Comparison of ENCODE assay signal across 15 cellular contexts in the genomic region with DNA sequence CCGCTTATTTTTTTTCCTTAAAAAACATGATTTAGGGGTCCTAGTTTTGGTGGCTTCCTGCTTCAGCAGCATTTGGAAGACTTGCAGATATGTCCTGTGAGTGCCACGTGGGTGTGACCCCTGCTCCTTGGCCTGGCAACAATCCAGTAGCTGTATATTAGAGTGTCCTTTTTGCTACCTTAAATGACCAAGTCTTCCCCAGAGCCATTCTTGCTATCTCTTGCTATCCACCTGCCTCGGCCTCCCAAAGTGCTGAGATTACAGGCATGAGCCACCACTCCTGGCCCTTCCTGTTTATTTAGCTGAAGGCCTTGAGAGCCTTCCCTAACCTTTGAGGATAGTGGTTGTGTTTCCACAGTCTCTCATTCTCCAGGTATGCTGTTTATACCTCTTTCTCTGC. TPM values are rescaled to one million over a fixed set of nuclear protein-coding genes. Genes with fewer than 3 reads are reported as not detected.
DNase-seq lines count a peak whose midpoint lies in the region; ATAC-seq and TF ChIP-seq lines count a peak whose summit lies in the region.
"Had no signal": no experiment of that assay in that cellular context is flagged by ENCODE, and none has a peak within 500 bp of the region (broad histone marks: within the 10 kb centered on the region; RNA-seq: fewer than 3 reads in every experiment).

No MANE protein-coding gene starts in this region.

- no peak for TF ChIP-seq POLR2A in heart left ventricle (IDR thresholded peaks at IDR 0.05)

- peak overlapping the region; percentile 10 for H2BK12ac ChIP-seq in trophoblast cell (ENCODE audit: low read length)

- H3K9me3 Mint-ChIP-seq in endodermal cell: no peaks in the 10 kb centered on the region
- H3K9me3 Mint-ChIP-seq in CD8-positive, alpha-beta T cell: no peaks in the 10 kb centered on the region

- H3K27ac ChIP-seq in heart left ventricle (peak overlapping the region in 11 of 12 donors; percentile 10 to 94 (median 61)), endodermal cell (ENCODE audit: low read depth, low read length) (no peak overlapping the region), trophoblast cell (ENCODE audit: low read depth, low read length) (no peak overlapping the region), aorta (ENCODE audit: low read depth in 1 of 2, low read length in 2 of 2) (peak overlapping the region; percentile 25 to 90)
- H3K27ac ChIP-seq in CD8-positive, alpha-beta T cell (ENCODE audit: low read depth, low read length): no peak overlapping the region

- no peaks in the 10 kb centered on the region for H3K27me3 ChIP-seq in heart left ventricle
- no peaks in the 10 kb centered on the region for H3K27me3 ChIP-seq in endodermal cell (ENCODE audit: control insufficient read depth, insufficient read depth, low read length, poor library complexity, severe bottlenecking)
- no peaks in the 10 kb centered on the region for H3K27me3 ChIP-seq in trophoblast cell (ENCODE audit: insufficient read depth, low read length)
- H3K27me3 ChIP-seq in aorta (ENCODE audit: control insufficient read depth in 1 of 2, insufficient read depth in 2 of 2, low read length in 1 of 2): no peaks in the 10 kb centered on the region
- H3K27me3 ChIP-seq in CD8-positive, alpha-beta T cell (ENCODE audit: insufficient read depth, low read length): no peaks in the 10 kb centered on the region
- H3K27me3 ChIP-seq: dorsolateral prefrontal cortex, pancreas had no signal

- no peak overlapping the region for H3K9ac ChIP-seq in endodermal cell (ENCODE audit: extremely low read depth, low read length, poor library complexity, severe bottlenecking)
- no peak overlapping the region for H3K9ac ChIP-seq in trophoblast cell (ENCODE audit: low read length)

- H3K4me1 ChIP-seq in heart left ventricle (peaks cover 6 to 99% (median 90%) of the 10 kb centered on the region in 12 donors), endodermal cell (ENCODE audit: control insufficient read depth, insufficient read depth, low read length) (peaks cover 3% of the 10 kb centered on the region), trophoblast cell (ENCODE audit: control insufficient read depth in 1 of 2, insufficient read depth in 2 of 2, low read length in 2 of 2) (peaks cover 17 to 22% of the 10 kb centered on the region in 2 experiments), aorta (ENCODE audit: control insufficient read depth in 1 of 2, insufficient read depth in 2 of 2, low read length in 2 of 2) (peaks cover 5 to 14% of the 10 kb centered on the region in 2 donors)
- H3K4me1 ChIP-seq in CD8-positive, alpha-beta T cell (ENCODE audit: insufficient read depth, low read length): peaks cover 9% of the 10 kb centered on the region

- TF ChIP-seq CTCF in heart left ventricle (IDR thresholded peaks at IDR 0.05) (no peak), endodermal cell (conservative IDR thresholded peaks at IDR 0.05) (no peak)
- no peak for TF ChIP-seq CTCF in CD8-positive, alpha-beta T cell (IDR thresholded peaks at IDR 0.05)

- CTCF ChIA-PET in CD8-positive, alpha-beta T cell (lab: Charles Lee): interaction anchor here (0.7 kb wide), 1 partner anchor 21 kb away, joined by 3 read pairs; no protein-coding TSS in a partner anchor

- H4K91ac ChIP-seq in trophoblast cell (ENCODE audit: low read depth, low read length): no peak overlapping the region

- no peak overlapping the region for H3K18ac ChIP-seq in trophoblast cell (ENCODE audit: low read length)

- no peak overlapping the region for H2AFZ ChIP-seq in trophoblast cell (ENCODE audit: insufficient read depth, low read length, poor library complexity)

- no peaks in the 10 kb centered on the region for H3K79me2 ChIP-seq in trophoblast cell (ENCODE audit: control insufficient read depth, insufficient read depth, low read length, poor library complexity)

- no peak overlapping the region for H3K23ac ChIP-seq in trophoblast cell (ENCODE audit: low read length)

- WGBS in heart left ventricle, 4 donors: 51 to 58% (median 56%) methylated on average over 3 of the region's 3 CpGs
- 83 to 84% methylated on average over 3 of the region's 3 CpGs for WGBS in endodermal cell (ENCODE audit: insufficient coverage in 1 of 2, insufficient read length in 1 of 2), 2 experiments
- WGBS in trophoblast cell (ENCODE audit: extremely low coverage, insufficient coverage, insufficient read length): no CpG with 5 or more reads among the region's 3 CpGs
- WGBS in aorta, 2 donors: 60 to 61% methylated on average over 3 of the region's 3 CpGs

- H3K9me3 ChIP-seq in heart left ventricle (no peaks in the 10 kb centered on the region), endodermal cell (ENCODE audit: control insufficient read depth, low read length) (no peaks in the 10 kb centered on the region), trophoblast cell (ENCODE audit: insufficient read depth, low read depth, low read length) (no peaks in the 10 kb centered on the region), aorta (ENCODE audit: control insufficient read depth, low read length) (no peaks in the 10 kb centered on the region)
- no peaks in the 10 kb centered on the region for H3K9me3 ChIP-seq in CD8-positive, alpha-beta T cell (ENCODE audit: low read length)
- H3K9me3 ChIP-seq: pancreas had no signal

- POLR2A ChIA-PET in CD8-positive, alpha-beta T cell (lab: Charles Lee): no interaction called here

- H2BK5ac ChIP-seq in trophoblast cell (ENCODE audit: low read depth, low read length, poor library complexity): no peak overlapping the region

- H2AK5ac ChIP-seq in trophoblast cell (ENCODE audit: low read length): no peak overlapping the region

- no peak overlapping the region for H3K14ac ChIP-seq in trophoblast cell (ENCODE audit: low read length)

- H3K27me3 Mint-ChIP-seq in endodermal cell (ENCODE audit: insufficient read depth): peaks cover 7% of the 10 kb centered on the region
- H3K27me3 Mint-ChIP-seq in CD8-positive, alpha-beta T cell (ENCODE audit: low read depth): no peaks in the 10 kb centered on the region

- no peak overlapping the region for H2BK120ac ChIP-seq in trophoblast cell (ENCODE audit: insufficient read depth, low read length, poor library complexity)

- H4K12ac ChIP-seq in trophoblast cell (ENCODE audit: low read depth, low read length): no peak overlapping the region

- H4K8ac ChIP-seq in trophoblast cell (ENCODE audit: low read depth, low read length): no peak overlapping the region

- peaks cover 18% of the 10 kb centered on the region for H3K79me1 ChIP-seq in trophoblast cell (ENCODE audit: low read length)

- no peak overlapping the region for H3K4me3 ChIP-seq in heart left ventricle
- H3K4me3 ChIP-seq in endodermal cell (ENCODE audit: low read length): no peak overlapping the region
- no peak overlapping the region for H3K4me3 ChIP-seq in trophoblast cell (ENCODE audit: low read depth, low read length)
- H3K4me3 ChIP-seq in aorta (ENCODE audit: low read length in 2 of 2): no peak overlapping the region
- H3K4me3 ChIP-seq in CD8-positive, alpha-beta T cell (ENCODE audit: low read depth, low read length): no peak overlapping the region
- H3K4me3 ChIP-seq: dorsolateral prefrontal cortex, pancreas had no signal

- H3K36me3 ChIP-seq in heart left ventricle (peaks cover 0 to 66% (median 50%) of the 10 kb centered on the region in 9 donors), endodermal cell (ENCODE audit: control insufficient read depth, insufficient read depth, low read length) (no peaks in the 10 kb centered on the region), trophoblast cell (ENCODE audit: control insufficient read depth in 1 of 2, insufficient read depth in 2 of 2, low read length in 2 of 2) (peaks cover under 1 to 2% of the 10 kb centered on the region in 2 experiments), aorta (ENCODE audit: control insufficient read depth in 1 of 2, insufficient read depth in 2 of 2, low read length in 1 of 2) (no peaks in the 10 kb centered on the region)
- no peaks in the 10 kb centered on the region for H3K36me3 ChIP-seq in CD8-positive, alpha-beta T cell (ENCODE audit: insufficient read depth, low read length)

- no peak overlapping the region for H3K27ac Mint-ChIP-seq in endodermal cell
- no peak overlapping the region for H3K27ac Mint-ChIP-seq in CD8-positive, alpha-beta T cell

- intact Hi-C loops in heart left ventricle (cut with DNase I): no loop called here
- intact Hi-C loops in Right ventricle myocardium superior (cut with DNase I): no loop called here
- intact Hi-C loops in aorta (cut with DNase I): no loop called here
- intact Hi-C loops in CD8-positive, alpha-beta T cell (cut with DNase I, micrococcal nuclease): no loop called here

- peaks cover 8% of the 10 kb centered on the region for H3K4me1 Mint-ChIP-seq in endodermal cell
- peaks cover 16% of the 10 kb centered on the region for H3K4me1 Mint-ChIP-seq in CD8-positive, alpha-beta T cell (ENCODE audit: low read depth)

- H3K36me3 Mint-ChIP-seq in endodermal cell (ENCODE audit: low read depth): peaks cover 11% of the 10 kb centered on the region
- peaks cover 68% of the 10 kb centered on the region for H3K36me3 Mint-ChIP-seq in CD8-positive, alpha-beta T cell

- H3K4me3 Mint-ChIP-seq in endodermal cell: no peak overlapping the region
- H3K4me3 Mint-ChIP-seq in CD8-positive, alpha-beta T cell: no peak overlapping the region

- H3K4ac ChIP-seq in trophoblast cell (ENCODE audit: low read depth, low read length): no peak overlapping the region

- DNase-seq in heart left ventricle (peak in 1 of 5 donors; percentile 18), Right ventricle myocardium superior (no peak), endodermal cell (peak; percentile 43), trophoblast cell (no peak), aorta (peak in 1 of 2 donors; percentile 51)
- DNase-seq in CD8-positive, alpha-beta T cell: no peak
- DNase-seq: activated naive CD4-positive, alpha-beta T cell treated with Interleukin-2 at 50 U/mL for 16 hours; Karpas-422; NCI-H2171; stimulated activated naive CD4-positive, alpha-beta T cell; T-helper 2 cell had no signal

- ATAC-seq in heart left ventricle (no peak), Right ventricle myocardium superior (ENCODE audit: poor library complexity) (no peak), aorta (ENCODE audit: low FRiP score) (no peak), HG03045 (IDR thresholded peaks at IDR 0.05; ENCODE audit: unreplicated experiment) (no peak), HG03139 (IDR thresholded peaks at IDR 0.05; ENCODE audit: unreplicated experiment) (no peak)
- no peak for ATAC-seq in CD8-positive, alpha-beta T cell
- ATAC-seq: pancreas had no signal

- H3K4me2 ChIP-seq in trophoblast cell (ENCODE audit: low read length): no peak overlapping the region

RNA-seq across cellular contexts. Expression of gene TPCN1, which starts 17.0 kb away (rescaled TPM):
- 100 to 1,000 TPM in 4 of 9 donors, 10 to 100 TPM in 5; 52.1 to 136 (median 92.0) TPM for total RNA-seq in heart left ventricle
- 10 to 100 TPM; 22.6 to 75.1 TPM for polyA plus RNA-seq in heart left ventricle
- total RNA-seq in Right ventricle myocardium superior: 128 TPM
- total RNA-seq in endodermal cell: 10 to 100 TPM; 18.9 to 30.8 TPM
- 15.6 TPM for polyA plus RNA-seq in endodermal cell (2013, experiment 1 of 2)
- 14.2 TPM for polyA plus RNA-seq in endodermal cell (2013, experiment 2 of 2)
- polyA plus RNA-seq in trophoblast cell (2013): 14.9 and 16.0 TPM in 2 replicates
- 100 to 1,000 TPM in 1 of 2 donors, 10 to 100 TPM in 1; 65.9 to 128 TPM for total RNA-seq in aorta
- 100 to 1,000 TPM in 1 of 2 donors, 10 to 100 TPM in 1; 21.4 to 108 TPM for polyA plus RNA-seq in aorta
- total RNA-seq in CD8-positive, alpha-beta T cell: 10 to 100 TPM; 32.8 to 37.0 TPM

RNA-seq across cellular contexts. Expression of gene RITA1, which starts 52.8 kb away (rescaled TPM):
- 10 to 100 TPM; 13.3 to 30.7 (median 16.0) TPM for total RNA-seq in heart left ventricle
- polyA plus RNA-seq in heart left ventricle: 10 to 100 TPM; 10.4 to 12.9 TPM
- total RNA-seq in Right ventricle myocardium superior: 16.3 TPM
- 10 to 100 TPM; 18.8 to 20.3 TPM for total RNA-seq in endodermal cell
- 16.0 TPM for polyA plus RNA-seq in endodermal cell (2013, experiment 1 of 2)
- polyA plus RNA-seq in endodermal cell (2013, experiment 2 of 2): 16.8 TPM
- 11.2 and 11.4 TPM in 2 replicates for polyA plus RNA-seq in trophoblast cell (2013)
- total RNA-seq in aorta: 10 to 100 TPM in 1 of 2 donors, 1 to 10 TPM in 1; 6.1 to 10.0 TPM
- 10 to 100 TPM; 10.8 to 11.5 TPM for polyA plus RNA-seq in aorta
- total RNA-seq in CD8-positive, alpha-beta T cell: 1 to 10 TPM; 4.3 to 4.5 TPM

RNA-seq across cellular contexts. Expression of gene DDX54, which starts 53.0 kb away (rescaled TPM):
- total RNA-seq in heart left ventricle (10 to 100 TPM; 28.2 to 60.2 (median 38.2) TPM), Right ventricle myocardium superior (33.6 TPM), endodermal cell (10 to 100 TPM; 68.1 to 69.0 TPM), aorta (10 to 100 TPM; 47.2 to 48.6 TPM)
- polyA plus RNA-seq in heart left ventricle (10 to 100 TPM; 23.4 to 53.2 TPM), aorta (10 to 100 TPM; 12.6 to 70.8 TPM)
- polyA plus RNA-seq in endodermal cell (2013, experiment 1 of 2): 43.7 TPM
- polyA plus RNA-seq in endodermal cell (2013, experiment 2 of 2): 37.6 TPM
- 42.0 and 42.6 TPM in 2 replicates for polyA plus RNA-seq in trophoblast cell (2013)
- 10 to 100 TPM; 75.4 to 85.6 TPM for total RNA-seq in CD8-positive, alpha-beta T cell

Comparison
In these comparisons a context has a peak if more than half of its experiments do, and no peak if none do; other contexts are left out.
1. H3K27ac ChIP-seq: peak in heart left ventricle (11 of 12) and aorta (2 of 2); none in endodermal cell (single experiment), trophoblast cell (single experiment) and CD8-positive, alpha-beta T cell (single experiment).